9 cellular contexts compared by ENCODE assay signal in the genomic region with DNA sequence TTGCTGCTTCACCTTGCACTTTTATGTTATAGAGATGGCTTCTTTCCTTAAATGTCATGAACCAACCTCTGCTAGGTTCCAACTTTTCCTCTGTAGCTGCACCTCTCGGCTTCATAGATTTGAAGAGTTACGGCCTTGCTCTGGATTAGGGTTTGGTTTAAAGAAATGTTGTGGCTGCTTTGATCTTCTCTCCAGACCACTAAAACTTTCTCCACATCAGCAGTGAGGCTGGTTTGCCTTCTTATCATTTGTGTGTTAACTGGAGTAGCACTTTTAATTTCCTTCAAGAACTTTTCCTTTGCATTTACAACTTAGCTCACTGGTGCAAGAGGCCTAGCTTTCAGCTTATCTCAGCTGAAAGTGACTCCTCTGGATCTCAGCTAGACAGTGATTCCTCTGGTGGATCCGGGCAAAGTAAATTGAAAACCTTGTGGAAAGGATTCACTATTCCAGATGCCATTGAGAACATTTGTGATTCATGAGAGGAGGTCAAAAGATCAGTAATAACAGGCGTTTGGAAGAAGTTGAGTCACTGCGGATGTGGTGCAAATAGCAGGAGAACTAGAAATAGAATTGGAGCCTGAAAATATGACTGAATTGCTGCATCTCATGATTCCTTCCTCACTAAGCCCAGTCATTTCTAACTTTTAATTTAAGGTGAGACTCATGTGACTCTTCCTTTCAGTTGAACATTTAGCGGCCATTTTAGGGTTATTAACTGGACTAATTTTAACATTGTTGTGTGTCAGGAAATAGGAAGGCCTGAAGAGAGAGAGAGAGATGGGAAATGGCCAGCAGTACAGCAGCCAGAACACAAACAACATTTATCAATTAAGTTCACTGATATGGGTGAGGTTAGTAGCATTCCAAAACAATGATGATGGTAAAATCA. TPM values are rescaled to one million over a fixed set of nuclear protein-coding genes. Genes with fewer than 3 reads are reported as not detected.
A peak's percentile ranks its signal among the peaks of the same experiment; 100 is the strongest.
DNase-seq lines count a peak whose midpoint lies in the region; ATAC-seq, FAIRE-seq and TF ChIP-seq lines count a peak whose summit lies in the region.
"Had no signal": no experiment of that assay in that cellular context is flagged by ENCODE, and none has a peak within 500 bp of the region (broad histone marks: within the 10 kb centered on the region; RNA-seq: fewer than 3 reads in every experiment).

No MANE protein-coding gene starts in this region.

- DNase-seq in CD8-positive, alpha-beta T cell: no peak
- DNase-seq in HTR-8/SVneo (ENCODE audit: insufficient read length, low spot score) (peak; percentile 36), cerebellar cortex (ENCODE audit: low spot score) (peak; percentile 83), DMS 273 (lab: John Stamatoyannopoulos, UW; ENCODE audit: unreplicated experiment) (no peak), trophoblast cell (no peak)
- DNase-seq: heart right ventricle had no signal

- POLR2A ChIA-PET in CD8-positive, alpha-beta T cell (lab: Charles Lee): no interaction called here

- H3K9me3 ChIP-seq in CD8-positive, alpha-beta T cell (ENCODE audit: low read length): no peaks in the 10 kb centered on the region
- H3K9me3 ChIP-seq in skeletal muscle satellite cell (replicated peaks; ENCODE audit: low read length) (no peaks in the 10 kb centered on the region), trophoblast cell (ENCODE audit: insufficient read depth, low read depth, low read length) (no peaks in the 10 kb centered on the region)
- H3K9me3 ChIP-seq: heart right ventricle had no signal

- no peaks in the 10 kb centered on the region for H3K79me1 ChIP-seq in trophoblast cell (ENCODE audit: low read length)

- no peak overlapping the region for H3K4me3 ChIP-seq in CD8-positive, alpha-beta T cell (ENCODE audit: low read depth, low read length)
- peak overlapping the region; percentile 29 for H3K4me3 ChIP-seq in skeletal muscle satellite cell (ENCODE audit: low read length)
- no peak overlapping the region for H3K4me3 ChIP-seq in trophoblast cell (ENCODE audit: low read depth, low read length)
- H3K4me3 ChIP-seq: heart right ventricle had no signal

- no peak for TF ChIP-seq CTCF in CD8-positive, alpha-beta T cell (IDR thresholded peaks at IDR 0.05)

- no peaks in the 10 kb centered on the region for H3K36me3 ChIP-seq in CD8-positive, alpha-beta T cell (ENCODE audit: insufficient read depth, low read length)
- H3K36me3 ChIP-seq in skeletal muscle satellite cell (ENCODE audit: insufficient read depth, low read length) (no peaks in the 10 kb centered on the region), trophoblast cell (ENCODE audit: control insufficient read depth in 1 of 2, insufficient read depth in 2 of 2, low read length in 2 of 2) (no peaks in the 10 kb centered on the region)
- H3K36me3 ChIP-seq: heart right ventricle had no signal

- no peak overlapping the region for H4K8ac ChIP-seq in trophoblast cell (ENCODE audit: low read depth, low read length)

- no peaks in the 10 kb centered on the region for H3K9me3 Mint-ChIP-seq in CD8-positive, alpha-beta T cell

- no peak overlapping the region for H2BK120ac ChIP-seq in trophoblast cell (ENCODE audit: insufficient read depth, low read length, poor library complexity)

- no peak overlapping the region for H3K4me3 Mint-ChIP-seq in CD8-positive, alpha-beta T cell

- peak; percentile 14 for ATAC-seq in CD8-positive, alpha-beta T cell
- peak; percentile 59 for ATAC-seq in GM21367 (IDR thresholded peaks at IDR 0.05; ENCODE audit: unreplicated experiment)
- no peak for ATAC-seq in HG02678 (IDR thresholded peaks at IDR 0.05; ENCODE audit: unreplicated experiment)

- no peak overlapping the region for H2AFZ ChIP-seq in trophoblast cell (ENCODE audit: insufficient read depth, low read length, poor library complexity)

- intact Hi-C loops in CD8-positive, alpha-beta T cell (cut with DNase I, micrococcal nuclease): loop anchor here in 1 of 2 experiments (2.0 kb wide), 1 partner anchor 15 kb away; a partner anchor contains a TSS

- no peaks in the 10 kb centered on the region for H3K79me2 ChIP-seq in trophoblast cell (ENCODE audit: control insufficient read depth, insufficient read depth, low read length, poor library complexity)

- H3K27ac ChIP-seq in CD8-positive, alpha-beta T cell (ENCODE audit: low read depth, low read length): no peak overlapping the region
- H3K27ac ChIP-seq in trophoblast cell (ENCODE audit: low read depth, low read length): no peak overlapping the region

- no peaks in the 10 kb centered on the region for H3K27me3 Mint-ChIP-seq in CD8-positive, alpha-beta T cell (ENCODE audit: low read depth)

- no peak for FAIRE-seq in HTR-8/SVneo (lab: Jason Lieb, UNC)

- H4K12ac ChIP-seq in trophoblast cell (ENCODE audit: low read depth, low read length): no peak overlapping the region

- CTCF ChIA-PET in CD8-positive, alpha-beta T cell (lab: Charles Lee): interaction anchor here (1.1 to 1.3 kb wide), 2 partner anchors 17 to 85 kb away, joined by 3 read pairs; no protein-coding TSS in a partner anchor

- H3K14ac ChIP-seq in trophoblast cell (ENCODE audit: low read length): no peak overlapping the region

- H3K9ac ChIP-seq in skeletal muscle satellite cell (ENCODE audit: low read depth, low read length) (peak overlapping the region; percentile 78), trophoblast cell (ENCODE audit: low read length) (no peak overlapping the region)

- no peaks in the 10 kb centered on the region for H3K4me1 ChIP-seq in CD8-positive, alpha-beta T cell (ENCODE audit: insufficient read depth, low read length)
- peaks cover 41% of the 10 kb centered on the region for H3K4me1 ChIP-seq in skeletal muscle satellite cell (ENCODE audit: control insufficient read depth, insufficient read depth, low read length)
- H3K4me1 ChIP-seq in trophoblast cell (ENCODE audit: control insufficient read depth in 1 of 2, insufficient read depth in 2 of 2, low read length in 2 of 2): peaks cover 2% of the 10 kb centered on the region in 2 experiments

- no peak overlapping the region for H2AK5ac ChIP-seq in trophoblast cell (ENCODE audit: low read length)

- H4K91ac ChIP-seq in trophoblast cell (ENCODE audit: low read depth, low read length): no peak overlapping the region

- H3K18ac ChIP-seq in trophoblast cell (ENCODE audit: low read length): no peak overlapping the region

- no peak overlapping the region for H3K4ac ChIP-seq in trophoblast cell (ENCODE audit: low read depth, low read length)

- no peak overlapping the region for H2BK5ac ChIP-seq in trophoblast cell (ENCODE audit: low read depth, low read length, poor library complexity)

- H3K27ac Mint-ChIP-seq in CD8-positive, alpha-beta T cell: peak overlapping the region; percentile 5

- H3K23ac ChIP-seq in trophoblast cell (ENCODE audit: low read length): no peak overlapping the region

- H3K27me3 ChIP-seq in CD8-positive, alpha-beta T cell (ENCODE audit: insufficient read depth, low read length): no peaks in the 10 kb centered on the region
- H3K27me3 ChIP-seq in skeletal muscle satellite cell (ENCODE audit: control insufficient read depth, insufficient read depth, low read length) (no peaks in the 10 kb centered on the region), trophoblast cell (ENCODE audit: insufficient read depth, low read length) (no peaks in the 10 kb centered on the region)
- H3K27me3 ChIP-seq: heart right ventricle had no signal

- H2BK12ac ChIP-seq in trophoblast cell (ENCODE audit: low read length): no peak overlapping the region

- H3K4me1 Mint-ChIP-seq in CD8-positive, alpha-beta T cell (ENCODE audit: low read depth): peaks cover 10% of the 10 kb centered on the region

- H3K4me2 ChIP-seq in skeletal muscle satellite cell (ENCODE audit: low read length): peak overlapping the region; percentile 59
- no peak overlapping the region for H3K4me2 ChIP-seq in trophoblast cell (ENCODE audit: low read length)

- H3K36me3 Mint-ChIP-seq in CD8-positive, alpha-beta T cell: no peaks in the 10 kb centered on the region

- no CpG with 5 or more reads among the region's 6 CpGs for WGBS in trophoblast cell (ENCODE audit: extremely low coverage, insufficient coverage, insufficient read length)

RNA-seq across cellular contexts. Expression of a gene that starts 16.2 kb away (rescaled TPM):
- 100 to 1,000 TPM; 366 to 383 TPM for total RNA-seq in CD8-positive, alpha-beta T cell
- total RNA-seq in skeletal muscle satellite cell (2012; rRNA removed): not detected in 2 replicates
- polyA plus RNA-seq in trophoblast cell (2013): 1.3 and 1.7 TPM in 2 replicates

Comparison
In these comparisons a context has a peak if more than half of its experiments do, and no peak if none do; other contexts are left out.
1. DNase-seq: peak in HTR-8/SVneo (single experiment) and cerebellar cortex (single experiment); none in CD8-positive, alpha-beta T cell (0 of 7), DMS 273 (single experiment) and trophoblast cell (0 of 2).